ENCODE assay signal across 8 cellular contexts in genomic region chr1:36224537-36225297, GRCh38. TPM values are rescaled to one million over a fixed set of nuclear protein-coding genes. Genes with fewer than 3 reads are reported as not detected.
DNase-seq lines count a peak whose midpoint lies in the region; ATAC-seq and TF ChIP-seq lines count a peak whose summit lies in the region.

No MANE protein-coding gene starts in this region.

- H3K27me3 Mint-ChIP-seq in activated T-cell treated with anti-CD3 and anti-CD28 coated beads, Interleukin-2, amount 50 U/mL, for 4 hours (ENCODE audit: low read depth): no peaks in the 10 kb centered on the region

- peaks cover 40% of the 10 kb centered on the region for H4K20me1 ChIP-seq in DND-41 (ENCODE audit: insufficient read depth, low read length)

- H3K4me3 ChIP-seq in DND-41 (ENCODE audit: low read depth in 1 of 2, low read length in 2 of 2): peak overlapping the region; percentile 81 to 88

- H3K4me2 ChIP-seq in DND-41 (ENCODE audit: insufficient read depth, low read length): peak overlapping the region; percentile 76

- no peaks in the 10 kb centered on the region for H3K9me3 Mint-ChIP-seq in activated T-cell treated with anti-CD3 and anti-CD28 coated beads, Interleukin-2, amount 50 U/mL, for 4 hours

- peak overlapping the region; percentile 83 for H3K9ac ChIP-seq in DND-41 (ENCODE audit: low read depth, low read length)

- TF ChIP-seq CTCF in DND-41 (IDR thresholded peaks at IDR 0.05; ENCODE audit: borderline replicate concordance, extremely low read depth, low read length, poor library complexity, severe bottlenecking) (peak; percentile 51), foreskin keratinocyte (conservative IDR thresholded peaks at IDR 0.05) (peak; percentile 68), omental fat pad (IDR thresholded peaks at IDR 0.05) (peak in 1 of 3 donors; percentile 23)

- ATAC-seq in DND-41 (ENCODE audit: insufficient read depth, low read depth) (peak; percentile 70), GM21360 (IDR thresholded peaks at IDR 0.05; ENCODE audit: unreplicated experiment) (peak; percentile 44), HG03558 (IDR thresholded peaks at IDR 0.05; ENCODE audit: extremely low read depth, unreplicated experiment) (peak; percentile 1), foreskin keratinocyte (peak; percentile 79), omental fat pad (ENCODE audit: low FRiP score) (peak; percentile 89)
- peak; percentile 67 to 68 for ATAC-seq in activated T-cell treated with anti-CD3 and anti-CD28 coated beads, Interleukin-2, amount 50 U/mL, for 4 hours

- H3K9me3 ChIP-seq in DND-41 (ENCODE audit: insufficient read depth, low read length, severe bottlenecking): no peaks in the 10 kb centered on the region

- peak overlapping the region; percentile 89 for H3K4me3 Mint-ChIP-seq in activated T-cell treated with anti-CD3 and anti-CD28 coated beads, Interleukin-2, amount 50 U/mL, for 4 hours

- peak overlapping the region; percentile 77 for H2AFZ ChIP-seq in DND-41 (ENCODE audit: low read depth, low read length)

- peaks cover 33% of the 10 kb centered on the region for H3K36me3 ChIP-seq in DND-41 (ENCODE audit: insufficient read depth, low read length)

- peaks cover 33% of the 10 kb centered on the region for H3K4me1 Mint-ChIP-seq in activated T-cell treated with anti-CD3 and anti-CD28 coated beads, Interleukin-2, amount 50 U/mL, for 4 hours (ENCODE audit: low read depth)

- DNase-seq in DND-41 (no peak), NCI-H510A treated with DMSO at 0.1 percent for 48 hours (lab: John Stamatoyannopoulos, UW) (peak; percentile 99), foreskin keratinocyte (peak; percentile 85 to 90), omental fat pad (ENCODE audit: low spot score) (peak; percentile 55), Ammon's horn (ENCODE audit: low spot score) (no peak)
- no peak for DNase-seq in activated T-cell treated with anti-CD3 and anti-CD28 coated beads, Interleukin-2, amount 50 U/mL, for 4 hours

- peak overlapping the region; percentile 92 for H3K27ac ChIP-seq in DND-41 (ENCODE audit: low read length)
- H3K27ac ChIP-seq in foreskin keratinocyte: peak overlapping the region; percentile 85

- H3K4me1 ChIP-seq in DND-41 (ENCODE audit: insufficient read depth, low read length): peaks cover 41% of the 10 kb centered on the region
- H3K4me1 ChIP-seq in foreskin keratinocyte: no peaks in the 10 kb centered on the region

- no peaks in the 10 kb centered on the region for H3K27me3 ChIP-seq in DND-41 (ENCODE audit: insufficient read depth, low read length, poor library complexity)
- H3K27me3 ChIP-seq in foreskin keratinocyte: no peaks in the 10 kb centered on the region

- peaks cover 59% of the 10 kb centered on the region for H3K79me2 ChIP-seq in DND-41 (ENCODE audit: insufficient read depth, low read length)

- H3K36me3 Mint-ChIP-seq in activated T-cell treated with anti-CD3 and anti-CD28 coated beads, Interleukin-2, amount 50 U/mL, for 4 hours (ENCODE audit: insufficient read depth): peaks cover 17% of the 10 kb centered on the region

RNA-seq across cellular contexts. Expression of gene THRAP3, which starts 0.5 kb away (rescaled TPM):
- 100 to 1,000 TPM; 134 to 145 (median 142) TPM for total RNA-seq in activated T-cell treated with anti-CD3 and anti-CD28 coated beads, Interleukin-2, amount 50 U/mL, for 4 hours
- total RNA-seq in foreskin keratinocyte (108 and 119 TPM in 2 replicates), omental fat pad (10 to 100 TPM; 77.2 to 99.5 (median 86.2) TPM)
- polyA plus RNA-seq in foreskin keratinocyte: 27.9 and 32.6 TPM in 2 replicates

Comparison
In these comparisons a context has a peak if more than half of its experiments do, and no peak if none do; other contexts are left out.
1. ATAC-seq: peak in every context shown above with its lines; median percentile 89 in omental fat pad; 79 in foreskin keratinocyte; 70 in DND-41; 68 in activated T-cell treated with anti-CD3 and anti-CD28 coated beads, Interleukin-2, amount 50 U/mL, for 4 hours; 44 in GM21360; 1 in HG03558.
2. DNase-seq: peak in NCI-H510A treated with DMSO at 0.1 percent for 48 hours (single experiment), foreskin keratinocyte (2 of 2) and omental fat pad (single experiment); none in DND-41 (single experiment), activated T-cell treated with anti-CD3 and anti-CD28 coated beads, Interleukin-2, amount 50 U/mL, for 4 hours (single experiment) and Ammon's horn (single experiment).